In the genomic region with DNA sequence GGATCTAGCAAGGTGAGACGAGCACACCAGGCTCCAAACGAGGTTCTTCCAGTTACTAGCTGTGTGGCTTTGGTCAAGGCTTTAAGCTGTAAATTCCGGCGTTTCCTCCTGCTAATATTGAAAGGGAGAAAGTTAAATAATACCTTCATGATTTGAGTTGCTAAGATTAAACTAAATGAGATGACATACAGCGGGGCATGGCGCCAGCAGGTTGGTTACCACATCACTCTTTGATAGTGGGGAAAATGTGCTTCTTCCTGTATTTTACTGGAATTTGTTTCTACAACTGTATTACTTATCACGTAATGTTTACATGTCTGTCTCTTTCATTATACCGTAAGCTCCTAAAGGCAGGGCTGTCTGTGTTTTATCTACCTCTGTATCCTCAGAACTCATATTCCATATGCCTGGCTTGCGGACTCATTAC, we compare ENCODE assay signal across 8 cellular contexts. TPM values are rescaled to one million over a fixed set of nuclear protein-coding genes. Genes with fewer than 3 reads are reported as not detected.
DNase-seq lines count a peak whose midpoint lies in the region; ATAC-seq and TF ChIP-seq lines count a peak whose summit lies in the region.

No MANE protein-coding gene starts in this region.

- H3K4me3 ChIP-seq in left ventricle myocardium inferior (peak overlapping the region; percentile 88), skeletal muscle cell (ENCODE audit: low read depth, low read length) (peak overlapping the region; percentile 89)

- peaks cover 16% of the 10 kb centered on the region for H3K36me3 ChIP-seq in left ventricle myocardium inferior

- H3K27me3 Mint-ChIP-seq in activated CD8-positive, alpha-beta memory T cell treated with anti-CD3 and anti-CD28 coated beads, Interleukin-2, amount 10 ng/mL, durations not matched to agents 7 days and 5 days, result peaks cover 2% of the 10 kb centered on the region
- H3K27me3 Mint-ChIP-seq in activated CD4-positive, alpha-beta memory T cell treated with anti-CD3 and anti-CD28 coated beads, Interleukin-2, amount 10 ng/mL, durations not matched to agents 7 days and 5 days, result no peaks in the 10 kb centered on the region

- intact Hi-C loops in left ventricle myocardium inferior (cut with micrococcal nuclease), result no loop called here

- no peak for DNase-seq in activated CD8-positive, alpha-beta memory T cell treated with anti-CD3 and anti-CD28 coated beads, Interleukin-2, amount 10 ng/mL, durations not matched to agents 7 days and 5 days
- no peak for DNase-seq in activated CD8-positive, alpha-beta memory T cell treated with anti-CD3 and anti-CD28 coated beads, Interleukin-2, amount 50 U/mL, for 4 hours
- DNase-seq in activated CD4-positive, alpha-beta memory T cell treated with anti-CD3 and anti-CD28 coated beads, Interleukin-2, amount 10 ng/mL, durations not matched to agents 7 days and 5 days, result no peak
- DNase-seq in left ventricle myocardium inferior (no peak), skeletal muscle cell (ENCODE audit: low read depth) (no peak), NCI-H345 treated with DMSO at 0.1 percent for 48 hours (lab: John Stamatoyannopoulos, UW; ENCODE audit: unreplicated experiment) (no peak), NCI-H2196 treated with DMSO at 0.1 percent for 48 hours (lab: John Stamatoyannopoulos, UW; ENCODE audit: unreplicated experiment) (no peak)

- peaks cover 19% of the 10 kb centered on the region for H3K36me3 Mint-ChIP-seq in activated CD8-positive, alpha-beta memory T cell treated with anti-CD3 and anti-CD28 coated beads, Interleukin-2, amount 10 ng/mL, durations not matched to agents 7 days and 5 days
- H3K36me3 Mint-ChIP-seq in activated CD4-positive, alpha-beta memory T cell treated with anti-CD3 and anti-CD28 coated beads, Interleukin-2, amount 10 ng/mL, durations not matched to agents 7 days and 5 days (ENCODE audit: low read depth), result peaks cover 32% of the 10 kb centered on the region

- peaks cover 58% of the 10 kb centered on the region for H3K4me1 Mint-ChIP-seq in activated CD8-positive, alpha-beta memory T cell treated with anti-CD3 and anti-CD28 coated beads, Interleukin-2, amount 10 ng/mL, durations not matched to agents 7 days and 5 days
- H3K4me1 Mint-ChIP-seq in activated CD4-positive, alpha-beta memory T cell treated with anti-CD3 and anti-CD28 coated beads, Interleukin-2, amount 10 ng/mL, durations not matched to agents 7 days and 5 days, result peaks cover 62% of the 10 kb centered on the region

- TF ChIP-seq CTCF in left ventricle myocardium inferior (IDR thresholded peaks at IDR 0.05; ENCODE audit: borderline replicate concordance), result no peak

- H3K9me3 ChIP-seq in left ventricle myocardium inferior (replicated peaks), result no peaks in the 10 kb centered on the region

- CTCF ChIA-PET in activated CD8-positive, alpha-beta memory T cell treated with anti-CD3 and anti-CD28 coated beads, Interleukin-2, amount 10 ng/mL, durations not matched to agents 7 days and 5 days (lab: Charles Lee), result interaction anchor here (0.8 to 16.9 kb wide), 17 partner anchors 8 to 335 kb away, joined by 3 to 269 read pairs (median 5); a partner anchor contains a TSS
- CTCF ChIA-PET in activated CD4-positive, alpha-beta memory T cell treated with anti-CD3 and anti-CD28 coated beads, Interleukin-2, amount 10 ng/mL, durations not matched to agents 7 days and 5 days (lab: Charles Lee), result interaction anchor here (0.9 to 6.1 kb wide), 15 partner anchors 10 to 259 kb away, joined by 4 to 89 read pairs (median 7); a partner anchor contains a TSS

- peak overlapping the region; percentile 100 for H3K27ac Mint-ChIP-seq in activated CD8-positive, alpha-beta memory T cell treated with anti-CD3 and anti-CD28 coated beads, Interleukin-2, amount 10 ng/mL, durations not matched to agents 7 days and 5 days
- peak overlapping the region; percentile 95 for H3K27ac Mint-ChIP-seq in activated CD4-positive, alpha-beta memory T cell treated with anti-CD3 and anti-CD28 coated beads, Interleukin-2, amount 10 ng/mL, durations not matched to agents 7 days and 5 days

- no peaks in the 10 kb centered on the region for H3K27me3 ChIP-seq in left ventricle myocardium inferior (ENCODE audit: low read depth)

- H3K27ac ChIP-seq in left ventricle myocardium inferior (replicated peaks), result peak overlapping the region; percentile 95

- ATAC-seq in activated CD8-positive, alpha-beta memory T cell treated with anti-CD3 and anti-CD28 coated beads, Interleukin-2, amount 10 ng/mL, durations not matched to agents 7 days and 5 days, result no peak
- ATAC-seq in activated CD4-positive, CD25-positive, alpha-beta regulatory T cell treated with anti-CD3 and anti-CD28 coated beads, Interleukin-2, amount 50 U/mL, for 24 hours, result no peak

- H3K9me3 Mint-ChIP-seq in activated CD8-positive, alpha-beta memory T cell treated with anti-CD3 and anti-CD28 coated beads, Interleukin-2, amount 10 ng/mL, durations not matched to agents 7 days and 5 days (ENCODE audit: low read depth), result no peaks in the 10 kb centered on the region
- H3K9me3 Mint-ChIP-seq in activated CD4-positive, alpha-beta memory T cell treated with anti-CD3 and anti-CD28 coated beads, Interleukin-2, amount 10 ng/mL, durations not matched to agents 7 days and 5 days, result no peaks in the 10 kb centered on the region

- peak overlapping the region; percentile 99 for H3K4me3 Mint-ChIP-seq in activated CD8-positive, alpha-beta memory T cell treated with anti-CD3 and anti-CD28 coated beads, Interleukin-2, amount 10 ng/mL, durations not matched to agents 7 days and 5 days
- H3K4me3 Mint-ChIP-seq in activated CD4-positive, alpha-beta memory T cell treated with anti-CD3 and anti-CD28 coated beads, Interleukin-2, amount 10 ng/mL, durations not matched to agents 7 days and 5 days, result peak overlapping the region; percentile 92

- POLR2A ChIA-PET in activated CD4-positive, alpha-beta memory T cell treated with anti-CD3 and anti-CD28 coated beads, Interleukin-2, amount 10 ng/mL, durations not matched to agents 7 days and 5 days (lab: Charles Lee), result interaction anchor here (0.6 to 3.6 kb wide), 19 partner anchors 8 to 629 kb away, joined by 3 to 48 read pairs (median 6); a partner anchor contains a TSS

- peaks cover 64% of the 10 kb centered on the region for H3K4me1 ChIP-seq in left ventricle myocardium inferior

RNA-seq across cellular contexts. Expression of a gene that starts 0.6 kb away (rescaled TPM):
- 10 to 100 TPM; 30.8 to 39.9 TPM for total RNA-seq in activated CD8-positive, alpha-beta memory T cell treated with anti-CD3 and anti-CD28 coated beads, Interleukin-2, amount 10 ng/mL, durations not matched to agents 7 days and 5 days
- 10 to 100 TPM; 22.8 to 24.3 TPM for total RNA-seq in activated CD4-positive, alpha-beta memory T cell treated with anti-CD3 and anti-CD28 coated beads, Interleukin-2, amount 10 ng/mL, durations not matched to agents 7 days and 5 days
- total RNA-seq in left ventricle myocardium inferior, result 69.1 TPM

RNA-seq across cellular contexts. Expression of a gene that starts 11.7 kb away (rescaled TPM):
- 10 to 100 TPM; 46.4 to 47.7 TPM for total RNA-seq in activated CD8-positive, alpha-beta memory T cell treated with anti-CD3 and anti-CD28 coated beads, Interleukin-2, amount 10 ng/mL, durations not matched to agents 7 days and 5 days
- total RNA-seq in activated CD4-positive, alpha-beta memory T cell treated with anti-CD3 and anti-CD28 coated beads, Interleukin-2, amount 10 ng/mL, durations not matched to agents 7 days and 5 days, result 10 to 100 TPM; 51.8 to 53.8 TPM
- 76.4 TPM for total RNA-seq in left ventricle myocardium inferior

RNA-seq across cellular contexts. Expression of a gene that starts 34.8 kb away (rescaled TPM):
- under 1 TPM; 0.79 to 0.94 TPM for total RNA-seq in activated CD8-positive, alpha-beta memory T cell treated with anti-CD3 and anti-CD28 coated beads, Interleukin-2, amount 10 ng/mL, durations not matched to agents 7 days and 5 days
- total RNA-seq in activated CD4-positive, alpha-beta memory T cell treated with anti-CD3 and anti-CD28 coated beads, Interleukin-2, amount 10 ng/mL, durations not matched to agents 7 days and 5 days, result 1 to 10 TPM; 4.0 TPM
- 26.5 TPM for total RNA-seq in left ventricle myocardium inferior
